Comparison of ENCODE assay signal across 8 cellular contexts in the genomic region with DNA sequence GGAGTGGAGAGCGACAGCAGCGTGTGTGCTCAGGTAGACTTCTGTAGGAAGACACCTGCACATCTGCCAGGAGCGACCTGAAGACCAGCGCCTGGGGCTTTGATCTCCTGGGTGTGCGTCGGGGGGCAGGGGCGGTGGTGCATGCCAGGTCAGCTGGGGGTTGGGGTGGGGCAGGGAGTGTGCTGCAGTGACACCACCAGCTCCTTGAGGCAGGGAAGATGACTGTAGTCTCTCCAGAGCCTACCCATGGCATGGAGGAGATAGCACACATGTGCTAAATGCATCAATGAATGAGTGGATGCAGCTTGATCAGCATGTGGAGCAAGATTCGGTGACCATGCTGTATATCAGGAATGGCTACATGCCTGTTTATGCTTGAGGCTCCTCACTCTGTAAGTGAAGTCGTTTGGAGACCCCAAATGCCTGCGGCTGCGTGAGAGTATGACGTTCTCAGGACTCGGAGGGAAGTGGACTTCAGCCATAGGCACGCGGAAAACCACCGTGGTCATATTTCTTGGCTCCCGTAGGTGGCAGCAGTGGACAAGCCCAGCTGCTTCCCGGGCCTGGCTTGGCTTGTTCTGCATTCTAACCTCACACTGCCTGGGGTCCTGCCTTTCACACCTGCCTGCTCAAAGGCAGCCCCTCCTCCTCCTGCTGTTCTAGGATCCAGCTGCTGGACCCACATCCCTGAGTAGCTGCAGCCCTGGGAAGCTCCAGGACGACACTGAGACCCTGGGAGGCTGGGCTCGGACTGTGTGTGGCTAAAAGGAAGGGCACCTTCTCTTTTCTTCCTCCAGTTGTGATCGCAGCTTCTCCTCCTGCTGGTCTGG. TPM values are rescaled to one million over a fixed set of nuclear protein-coding genes. Genes with fewer than 3 reads are reported as not detected.
A peak's percentile ranks its signal among the peaks of the same experiment; 100 is the strongest.
DNase-seq lines count a peak whose midpoint lies in the region; ATAC-seq, FAIRE-seq and TF ChIP-seq lines count a peak whose summit lies in the region.

No MANE protein-coding gene starts in this region.

- no peak overlapping the region for H3K4me2 ChIP-seq in SU-DHL-6 (ENCODE audit: low read depth, low read length, poor library complexity, severe bottlenecking)
- H3K4me2 ChIP-seq in K562 (ENCODE audit: insufficient read depth, low read length): no peak overlapping the region

- intact Hi-C loops in K562 (cut with micrococcal nuclease): loop anchor here (5.0 kb wide), 1 partner anchor 530 kb away; no protein-coding TSS in a partner anchor

- no peaks in the 10 kb centered on the region for H3F3A ChIP-seq in SU-DHL-6 (ENCODE audit: insufficient read depth)

- no peaks in the 10 kb centered on the region for H3K36me3 ChIP-seq in SU-DHL-6 (ENCODE audit: low read length)
- H3K36me3 ChIP-seq in K562 (ENCODE audit: control insufficient read depth, insufficient read depth, low read length): no peaks in the 10 kb centered on the region
- H3K36me3 ChIP-seq in small intestine (ENCODE audit: control insufficient read depth in 2 of 2, insufficient read depth in 2 of 2, low read length in 2 of 2): no peaks in the 10 kb centered on the region

- H3K4me3 ChIP-seq in SU-DHL-6 (ENCODE audit: insufficient read depth, low read length, poor library complexity, severe bottlenecking): no peak overlapping the region
- no peak overlapping the region for H3K4me3 ChIP-seq in K562
- H3K4me3 ChIP-seq in small intestine (ENCODE audit: low read depth in 1 of 2, low read length in 2 of 2): no peak overlapping the region

- FAIRE-seq in K562 (lab: Jason Lieb, UNC): peak; percentile 91
- no peak for FAIRE-seq in small intestine (lab: Jason Lieb, UNC)

- H3K9me2 ChIP-seq in SU-DHL-6 (replicated peaks; ENCODE audit: insufficient read depth, low read length): no peaks in the 10 kb centered on the region

- peak; percentile 52 to 82 for TF ChIP-seq RAD21 in K562 (CRISPR knock-in tag; conservative IDR thresholded peaks at IDR 0.05 in 1 of 2, IDR thresholded peaks at IDR 0.05 in 1 of 2)

- H4K20me1 ChIP-seq in SU-DHL-6 (ENCODE audit: low read depth, low read length): no peaks in the 10 kb centered on the region
- H4K20me1 ChIP-seq in K562 (replicated peaks; ENCODE audit: control insufficient read depth, insufficient read depth, low read length): peaks cover 4% of the 10 kb centered on the region

- TF ChIP-seq CTCF in SU-DHL-6 (IDR thresholded peaks at IDR 0.05; ENCODE audit: insufficient read depth, low read length, poor library complexity, severe bottlenecking): peak; percentile 57
- TF ChIP-seq CTCF in K562 (IDR thresholded peaks at IDR 0.05 in 2 of 3, conservative IDR thresholded peaks at IDR 0.05 in 1 of 3; ENCODE audit: insufficient read depth in 2 of 3, low read depth in 1 of 3, low read length in 3 of 3): peak; percentile 84 to 88 (median 86)

- H2AFZ ChIP-seq in SU-DHL-6 (ENCODE audit: low read depth, low read length, severe bottlenecking) (no peak overlapping the region), K562 (ENCODE audit: low read depth, low read length) (peak overlapping the region; percentile 63; the same call in 1 of the 2 replicates)

- BruUV-seq in K562 (replicated peaks; lab: Mats Ljungman, UMichigan): no TSS peak

- no peaks in the 10 kb centered on the region for H3K9me1 ChIP-seq in K562 (ENCODE audit: control insufficient read depth, insufficient read depth, low read length)

- peak; percentile 66 for ATAC-seq in GM21576 (IDR thresholded peaks at IDR 0.05; ENCODE audit: unreplicated experiment)
- peak; percentile 97 for ATAC-seq in K562
- ATAC-seq in HG03139 (IDR thresholded peaks at IDR 0.05; ENCODE audit: unreplicated experiment): no peak

- DNase-seq in D341Med (ENCODE audit: low spot score) (peak; percentile 83), NCI-H1105 (lab: John Stamatoyannopoulos, UW) (peak; percentile 80), K562 (ENCODE audit: extremely low read depth in 1 of 4, low spot score in 3 of 4) (peak; percentile 75 to 82 (median 80)), iPS-NIHi7 (ENCODE audit: extremely low spot score) (peak; percentile 94), small intestine (peak; percentile 66)

- no peaks in the 10 kb centered on the region for H3K27me3 ChIP-seq in SU-DHL-6 (ENCODE audit: low read length)
- peaks cover 8 to 56% of the 10 kb centered on the region in 2 experiments; a peak in 4 of 5 replicates for H3K27me3 ChIP-seq in K562 (ENCODE audit: control insufficient read depth in 2 of 2, insufficient read depth in 2 of 2, low read length in 2 of 2)
- no peaks in the 10 kb centered on the region for H3K27me3 ChIP-seq in small intestine (ENCODE audit: control insufficient read depth in 2 of 2, insufficient read depth in 2 of 2, low read length in 2 of 2)

- H3K79me2 ChIP-seq in SU-DHL-6 (ENCODE audit: insufficient read depth, low read length) (no peaks in the 10 kb centered on the region), K562 (ENCODE audit: control insufficient read depth, insufficient read depth, low read length) (no peaks in the 10 kb centered on the region)

- H3K9ac ChIP-seq in SU-DHL-6 (ENCODE audit: low read length) (no peak overlapping the region), K562 (ENCODE audit: insufficient read depth in 1 of 2, low read depth in 2 of 2, low read length in 2 of 2) (no peak overlapping the region)

- in situ Hi-C loops in K562 (cut with MboI): loop anchor here (10.0 to 25.0 kb wide), 4 partner anchors 513 to 1675 kb away; partner anchors contain the start of genes TSPO2 and UNC5CL

- H3K9me3 ChIP-seq in SU-DHL-6 (ENCODE audit: insufficient read depth, low read length) (no peaks in the 10 kb centered on the region), K562 (replicated peaks; ENCODE audit: control insufficient read depth, insufficient read depth, low read depth, low read length) (no peaks in the 10 kb centered on the region), small intestine (ENCODE audit: control insufficient read depth, low read depth) (no peaks in the 10 kb centered on the region)

- no peak for TF ChIP-seq EP300 in K562 (IDR thresholded peaks at IDR 0.05; ENCODE audit: low read length)

- no peak for TF ChIP-seq POLR2A in K562 (conservative IDR thresholded peaks at IDR 0.05)

- no peak overlapping the region for H3K27ac ChIP-seq in SU-DHL-6 (ENCODE audit: low read depth, low read length)
- no peak overlapping the region for H3K27ac ChIP-seq in K562 (ENCODE audit: extremely low read depth, low read depth, low read length)
- no peak overlapping the region for H3K27ac ChIP-seq in small intestine (ENCODE audit: low read depth in 1 of 2, low read length in 1 of 2)

- WGBS in K562 (ENCODE audit: insufficient coverage, low coverage, missing lambda C conversion rate): 6% methylated on average over 21 of the region's 21 CpGs
- WGBS in small intestine, 3 donors: 32 to 36% (median 34%) methylated on average over 21 of the region's 21 CpGs

- no peaks in the 10 kb centered on the region for H3K4me1 ChIP-seq in K562 (replicated peaks in 1 of 2; ENCODE audit: control insufficient read depth in 2 of 2, insufficient read depth in 2 of 2, low read length in 2 of 2)
- no peaks in the 10 kb centered on the region for H3K4me1 ChIP-seq in small intestine (ENCODE audit: control insufficient read depth in 2 of 2, insufficient read depth in 1 of 2, low read depth in 1 of 2, low read length in 1 of 2)

- CTCF ChIA-PET in K562 (lab: Yijun Ruan, JAX; ENCODE audit: low intra/inter-chr PET ratio): no interaction called here

- POLR2A ChIA-PET in K562 (lab: Yijun Ruan, JAX): interaction anchor here (0.8 to 1.0 kb wide), 2 partner anchors 21 to 1667 kb away, joined by 3 to 4 read pairs; no protein-coding TSS in a partner anchor

TF ChIP-seq in K562, 482 proteins besides CTCF, POLR2A, EP300 and RAD21 (continues in another document):
- TF ChIP-seq TAF7 (tag; IDR thresholded peaks at IDR 0.05): no peak
- no peak for TF ChIP-seq ZNF507 (tag; conservative IDR thresholded peaks at IDR 0.05)
- TF ChIP-seq SPI1 (IDR thresholded peaks at IDR 0.05; ENCODE audit: borderline replicate concordance, low read depth, low read length): peak; percentile 77

RNA-seq across cellular contexts. Expression of gene KCNK16, which starts 39.4 kb away (rescaled TPM):
- total RNA-seq in K562 (2011; cell fraction: chromatin; rRNA removed; ENCODE audit: low replicate concordance): not detected in 2 replicates
- total RNA-seq in K562 (2011; cell fraction: nucleolus; rRNA removed): not detected in 2 replicates
- not detected in 2 replicates for total RNA-seq in K562 (2011; cell fraction: nucleoplasm; rRNA removed)
- total RNA-seq in K562 (2014; rRNA removed) (not detected in 2 replicates), K562 (2014; rRNA removed; fragmentation: Illumina TruSeq; extraction: Trizol) (not detected in 2 replicates), K562 (2015; rRNA removed; fragmentation: Illumina TruSeq; extraction: Trizol) (not detected in 2 replicates), K562 (2021) (not detected in 2 replicates)
- polyA plus RNA-seq in K562 (2011; rRNA removed) (not detected in 2 replicates), K562 (2014; fragmentation: Illumina TruSeq; extraction: Trizol) (not detected in 2 replicates), K562 (2014; fragmentation: Nextera tagmentation; extraction: Ambion mirVana) (not detected), K562 (2014; rRNA removed) (not detected in 2 replicates), small intestine (under 1 TPM in 1 of 3 donors, not detected in 2; 0.34 TPM)
- polyA plus RNA-seq in K562 (2011; cell fraction: cytosol; rRNA removed): not detected in 2 replicates
- not detected in 2 replicates for polyA plus RNA-seq in K562 (2011; cell fraction: nucleus; rRNA removed)
- polyA plus RNA-seq in K562 (2012): not detected in 2 replicates
- polyA minus RNA-seq in K562 (2011; rRNA and poly(A)+ RNA removed): not detected in 2 replicates
- polyA minus RNA-seq in K562 (2011; cell fraction: cytosol; rRNA and poly(A)+ RNA removed): not detected in 2 replicates
- polyA minus RNA-seq in K562 (2011; cell fraction: nucleus; rRNA and poly(A)+ RNA removed): not detected in 2 replicates

RNA-seq across cellular contexts. Expression of gene KCNK17, which starts 47.7 kb away (rescaled TPM):
- total RNA-seq in K562 (2011; cell fraction: chromatin; rRNA removed; ENCODE audit: low replicate concordance): not detected in 2 replicates
- total RNA-seq in K562 (2011; cell fraction: nucleolus; rRNA removed): not detected in 2 replicates
- not detected in 2 replicates for total RNA-seq in K562 (2011; cell fraction: nucleoplasm; rRNA removed)
- total RNA-seq in K562 (2014; rRNA removed) (not detected in 2 replicates), K562 (2014; rRNA removed; fragmentation: Illumina TruSeq; extraction: Trizol) (not detected in 2 replicates), K562 (2015; rRNA removed; fragmentation: Illumina TruSeq; extraction: Trizol) (not detected in 2 replicates), K562 (2021) (not detected in 2 replicates)
- polyA plus RNA-seq in K562 (2011; rRNA removed) (not detected in 2 replicates), K562 (2014; fragmentation: Illumina TruSeq; extraction: Trizol) (not detected in 2 replicates), K562 (2014; fragmentation: Nextera tagmentation; extraction: Ambion mirVana) (not detected), K562 (2014; rRNA removed) (not detected in 2 replicates), small intestine (1 to 10 TPM in 1 of 3 donors, under 1 TPM in 1, not detected in 1; 0.45 to 1.4 TPM)
- polyA plus RNA-seq in K562 (2011; cell fraction: cytosol; rRNA removed): not detected in 2 replicates
- not detected in 2 replicates for polyA plus RNA-seq in K562 (2011; cell fraction: nucleus; rRNA removed)
- not detected in 2 replicates for polyA plus RNA-seq in K562 (2012)
- polyA minus RNA-seq in K562 (2011; rRNA and poly(A)+ RNA removed): not detected in 2 replicates
- polyA minus RNA-seq in K562 (2011; cell fraction: cytosol; rRNA and poly(A)+ RNA removed): not detected in 2 replicates
- polyA minus RNA-seq in K562 (2011; cell fraction: nucleus; rRNA and poly(A)+ RNA removed): not detected in 2 replicates
